Comparison of ENCODE assay signal across 15 cellular contexts in the genomic region with DNA sequence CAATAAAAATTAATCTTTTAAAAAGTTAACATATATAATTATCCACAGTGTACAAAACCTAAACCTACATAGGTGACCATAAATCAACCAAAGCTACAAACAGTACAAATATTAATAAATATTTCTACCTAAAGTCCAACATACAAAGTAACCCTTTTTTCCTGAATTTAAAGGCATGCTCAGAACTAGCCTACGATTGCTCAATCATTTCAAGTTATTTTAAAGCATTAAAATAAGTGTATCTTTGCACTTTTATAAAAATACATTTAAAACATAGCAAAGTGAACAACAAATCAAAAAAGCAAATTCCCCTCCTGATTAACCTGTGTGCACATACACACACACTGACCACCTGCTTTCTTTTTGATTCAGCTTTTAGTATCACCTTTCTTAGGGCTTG.
DNase-seq lines count a peak whose midpoint lies in the region; ATAC-seq, FAIRE-seq and TF ChIP-seq lines count a peak whose summit lies in the region.
"Had no signal": no experiment of that assay in that cellular context is flagged by ENCODE, and none has a peak within 500 bp of the region (broad histone marks: within the 10 kb centered on the region; RNA-seq: fewer than 3 reads in every experiment).

No MANE protein-coding gene starts in this region.

- no peaks in the 10 kb centered on the region for H3K9me3 ChIP-seq in IMR-90 (ENCODE audit: control insufficient read depth, insufficient read depth, low read length)
- H3K9me3 ChIP-seq in adipocyte (ENCODE audit: control insufficient read depth, low read length): no peaks in the 10 kb centered on the region
- H3K9me3 ChIP-seq in HepG2 (ENCODE audit: low read length): no peaks in the 10 kb centered on the region

- no peak overlapping the region for H2AK9ac ChIP-seq in IMR-90 (replicated peaks; ENCODE audit: low read depth, low read length, poor library complexity)

- no peak overlapping the region for H3K4ac ChIP-seq in IMR-90 (ENCODE audit: low read depth, low read length)

- H2BK15ac ChIP-seq in IMR-90 (ENCODE audit: low read depth, low read length): no peak overlapping the region

- no peak overlapping the region for H3K23ac ChIP-seq in IMR-90 (ENCODE audit: low read depth, low read length)

- no peak for TF ChIP-seq POLR2A in IMR-90 (IDR thresholded peaks at IDR 0.05; ENCODE audit: low read depth, low read length)
- TF ChIP-seq POLR2A in HepG2 (IDR thresholded peaks at IDR 0.05; ENCODE audit: insufficient read depth in 1 of 2, low read depth in 2 of 2, low read length in 2 of 2): no peak

- peaks cover under 1% of the 10 kb centered on the region; the same call in 1 of the 2 replicates for H3K4me1 ChIP-seq in IMR-90 (ENCODE audit: control insufficient read depth, insufficient read depth, low read length)
- H3K4me1 ChIP-seq in adipocyte (ENCODE audit: control insufficient read depth, insufficient read depth, low read length): peaks cover 6% of the 10 kb centered on the region
- H3K4me1 ChIP-seq in HepG2 (ENCODE audit: insufficient read depth, low read length): no peaks in the 10 kb centered on the region

- H3K4me3 ChIP-seq in IMR-90 (ENCODE audit: insufficient read depth, low read depth, low read length): no peak overlapping the region
- H3K4me3 ChIP-seq in adipocyte (ENCODE audit: low read length): no peak overlapping the region
- no peak overlapping the region for H3K4me3 ChIP-seq in HepG2 (replicated peaks in 1 of 3; ENCODE audit: insufficient read depth in 1 of 3, low read depth in 2 of 3, low read length in 3 of 3)
- H3K4me3 ChIP-seq: BLaER1 treated with 17β-estradiol and CSF1 and Interleukin-3, amounts not matched to agents 10 nM and 100 nM; GM12878 had no signal

- in situ Hi-C loops in IMR-90 (cut with MboI; ENCODE audit: low sequenced_read_pairs): no loop called here
- in situ Hi-C loops in HepG2 (cut with HindIII; ENCODE audit: extremely low pct_ligation_motif_present, low pct_unique_long_range_greater_than_20kb): no loop called here

- H3K36me3 ChIP-seq in IMR-90 (ENCODE audit: control insufficient read depth, insufficient read depth, low read length) (no peaks in the 10 kb centered on the region), adipocyte (ENCODE audit: control insufficient read depth, insufficient read depth, low read length, severe bottlenecking) (no peaks in the 10 kb centered on the region), HepG2 (replicated peaks in 1 of 2; ENCODE audit: control insufficient read depth in 1 of 2, insufficient read depth in 2 of 2, low read length in 2 of 2) (no peaks in the 10 kb centered on the region)
- H3K36me3 ChIP-seq: BLaER1 treated with 17β-estradiol and CSF1 and Interleukin-3, amounts not matched to agents 10 nM and 100 nM had no signal

- BruUV-seq in IMR-90 (replicated peaks; lab: Mats Ljungman, UMichigan) (no TSS peak), HepG2 (replicated peaks; lab: Mats Ljungman, UMichigan) (no TSS peak)

- peaks cover 11% of the 10 kb centered on the region for H3K79me2 ChIP-seq in HepG2 (ENCODE audit: insufficient read depth, low read length)

- H4K20me1 ChIP-seq in IMR-90 (ENCODE audit: insufficient read depth, low read length) (no peaks in the 10 kb centered on the region; the same call in 1 of the 2 replicates), HepG2 (ENCODE audit: insufficient read depth, low read length) (no peaks in the 10 kb centered on the region)

- DNase-seq in NCI-H146 treated with DMSO at 0.1 percent for 48 hours (lab: John Stamatoyannopoulos, UW; ENCODE audit: unreplicated experiment): peak; percentile 41
- no peak for DNase-seq in NCI-H146 (lab: John Stamatoyannopoulos, UW)
- no peak for DNase-seq in IMR-90
- DNase-seq in adipocyte (ENCODE audit: low read depth): peak; percentile 29
- DNase-seq in NCI-H1092 (lab: John Stamatoyannopoulos, UW): no peak
- DNase-seq in activated gamma-delta T cell (lab: John Stamatoyannopoulos, UW): no peak
- no peak for DNase-seq in HepG2 (ENCODE audit: low spot score)
- DNase-seq: Calu3; CD8-positive, alpha-beta T cell; DMS79 treated with DMSO at 0.1 percent for 48 hours had no signal

- H2BK20ac ChIP-seq in IMR-90 (ENCODE audit: low read depth, low read length): no peak overlapping the region

- H3K27me3 ChIP-seq in IMR-90 (ENCODE audit: control insufficient read depth, insufficient read depth, low read length) (no peaks in the 10 kb centered on the region), adipocyte (replicated peaks; ENCODE audit: control insufficient read depth, insufficient read depth, low read length) (no peaks in the 10 kb centered on the region), HepG2 (ENCODE audit: control insufficient read depth in 1 of 2, insufficient read depth in 2 of 2, low read length in 2 of 2) (no peaks in the 10 kb centered on the region)
- H3K27me3 ChIP-seq: BLaER1 treated with 17β-estradiol and CSF1 and Interleukin-3, amounts not matched to agents 10 nM and 100 nM had no signal

- ATAC-seq in IMR-90 (ENCODE audit: low read depth) (no peak), HepG2 (no peak)
- ATAC-seq: CD8-positive, alpha-beta T cell; GM12878; HCT116 had no signal

- dilution Hi-C loops in IMR-90 (cut with HindIII; ENCODE audit: low sequenced_read_pairs, unreplicated experiment): no loop called here

- TF ChIP-seq RAD21 in IMR-90 (IDR thresholded peaks at IDR 0.05; ENCODE audit: low read length) (no peak), HepG2 (CRISPR knock-in tag; IDR thresholded peaks at IDR 0.05) (no peak)

- intact Hi-C loops in IMR-90 (cut with micrococcal nuclease) (no loop called here), HepG2 (cut with micrococcal nuclease; ENCODE audit: unreplicated experiment) (no loop called here)

- H4K5ac ChIP-seq in IMR-90 (ENCODE audit: low read depth, low read length): no peak overlapping the region

- no peak for TF ChIP-seq CTCF in IMR-90 (conservative IDR thresholded peaks at IDR 0.05; ENCODE audit: low read depth, low read length)
- TF ChIP-seq CTCF in HepG2 (CRISPR knock-in tag; IDR thresholded peaks at IDR 0.05): no peak

- H2AK5ac ChIP-seq in IMR-90 (ENCODE audit: low read depth, low read length): no peak overlapping the region

- TF ChIP-seq EP300 in HepG2 (IDR thresholded peaks at IDR 0.05; ENCODE audit: low read depth in 2 of 2, low read length in 2 of 2) (no peak), HepG2 (CRISPR knock-in tag; IDR thresholded peaks at IDR 0.05; ENCODE audit: borderline replicate concordance) (no peak)

- no peak overlapping the region for H3K56ac ChIP-seq in IMR-90 (ENCODE audit: extremely low read depth, insufficient read depth, low read length)

- no peak overlapping the region for H3K18ac ChIP-seq in IMR-90 (ENCODE audit: low read depth, low read length)

- FAIRE-seq in HepG2 (lab: Jason Lieb, UNC): no peak
- FAIRE-seq: GM12878 had no signal

- peaks cover 13 to 15% of the 10 kb centered on the region in 2 experiments; a peak in 3 of 4 replicates for H3K79me1 ChIP-seq in IMR-90 (ENCODE audit: low read depth in 1 of 2, low read length in 2 of 2)

- no peak overlapping the region for H2BK120ac ChIP-seq in IMR-90 (ENCODE audit: low read depth, low read length)

- H4K8ac ChIP-seq in IMR-90 (ENCODE audit: low read depth in 2 of 2, low read length in 2 of 2): no peak overlapping the region

- H2BK5ac ChIP-seq in IMR-90 (ENCODE audit: low read depth, low read length, poor library complexity, severe bottlenecking): no peak overlapping the region

- H4K91ac ChIP-seq in IMR-90 (ENCODE audit: insufficient read depth, low read depth, low read length): no peak overlapping the region

- H3K4me2 ChIP-seq in IMR-90 (ENCODE audit: low read depth, low read length): no peak overlapping the region
- no peak overlapping the region for H3K4me2 ChIP-seq in HepG2 (ENCODE audit: low read depth, low read length)
- H3K4me2 ChIP-seq: BLaER1 treated with 17β-estradiol and CSF1 and Interleukin-3, amounts not matched to agents 10 nM and 100 nM had no signal

- H2AFZ ChIP-seq in IMR-90 (replicated peaks; ENCODE audit: low read length, poor library complexity) (no peak overlapping the region), HepG2 (ENCODE audit: low read length) (no peak overlapping the region)

- WGBS in IMR-90 (ENCODE audit: extremely low coverage in 2 of 2, insufficient read length in 1 of 2), 2 experiments: no CpG with 5 or more reads among the region's 1 CpG
- WGBS in HepG2 (ENCODE audit: low lambda C conversion rate): 94% methylated on average over 1 of the region's 1 CpG

- H3K9ac ChIP-seq in IMR-90 (ENCODE audit: low read depth, low read length) (no peak overlapping the region), adipocyte (ENCODE audit: low read length) (no peak overlapping the region), HepG2 (ENCODE audit: insufficient read depth, low read depth, low read length) (no peak overlapping the region)
- H3K9ac ChIP-seq: BLaER1 treated with 17β-estradiol and CSF1 and Interleukin-3, amounts not matched to agents 10 nM and 100 nM had no signal

- H3K9me1 ChIP-seq in IMR-90 (ENCODE audit: insufficient read depth, low read length): peaks cover 3% of the 10 kb centered on the region; the same call in 1 of the 2 replicates

- H3K27ac ChIP-seq in IMR-90 (ENCODE audit: insufficient read depth, low read length): no peak overlapping the region
- no peak overlapping the region for H3K27ac ChIP-seq in HepG2 (ENCODE audit: extremely low read length, insufficient read depth, low read length)
- H3K27ac ChIP-seq: 22Rv1; BLaER1 treated with 17β-estradiol and CSF1 and Interleukin-3, amounts not matched to agents 10 nM and 100 nM; HL-60 had no signal

- H3K14ac ChIP-seq in IMR-90 (replicated peaks; ENCODE audit: low read depth, low read length): no peak overlapping the region

- POLR2A ChIA-PET in IMR-90 (lab: Charles Lee; ENCODE audit: unreplicated experiment): no interaction called here
- POLR2A ChIA-PET in HepG2 (lab: Yijun Ruan, JAX): no interaction called here

- CTCF ChIA-PET in IMR-90 (lab: Yijun Ruan, JAX): interaction anchor here (0.7 to 1.7 kb wide), 2 partner anchors 13 to 25 kb away, joined by 3 to 5 read pairs; no protein-coding TSS in a partner anchor
- CTCF ChIA-PET in HepG2 (lab: Yijun Ruan, JAX; ENCODE audit: low intra/inter-chr PET ratio, low total read pairs): no interaction called here

TF ChIP-seq in IMR-90, 13 proteins besides CTCF, POLR2A, EP300 and RAD21 (continues in another document):
- TF ChIP-seq BHLHE40 (IDR thresholded peaks at IDR 0.05; ENCODE audit: low read depth, low read length): no peak
- peak; percentile 76 for TF ChIP-seq CEBPB (IDR thresholded peaks at IDR 0.05; ENCODE audit: low read depth, low read length)
- TF ChIP-seq RCOR1 (IDR thresholded peaks at IDR 0.05; ENCODE audit: insufficient replicate concordance, low read length): no peak
- TF ChIP-seq MAZ (IDR thresholded peaks at IDR 0.05; ENCODE audit: borderline replicate concordance, low read depth, low read length): no peak

TF ChIP-seq in HepG2, 621 proteins besides CTCF, POLR2A, EP300 and RAD21 (continues in another document):
- no peak for TF ChIP-seq KDM5B (CRISPR knock-in tag; IDR thresholded peaks at IDR 0.05; ENCODE audit: borderline replicate concordance)

Comparison
In these comparisons a context has a peak if more than half of its experiments do, and no peak if none do; other contexts are left out.
1. DNase-seq: peak in NCI-H146 treated with DMSO at 0.1 percent for 48 hours (single experiment) and adipocyte (single experiment); none in NCI-H146 (single experiment), IMR-90 (single experiment), NCI-H1092 (single experiment), activated gamma-delta T cell (single experiment) and HepG2 (single experiment).